Comparison of ENCODE assay signal across 29 cellular contexts in the genomic region with DNA sequence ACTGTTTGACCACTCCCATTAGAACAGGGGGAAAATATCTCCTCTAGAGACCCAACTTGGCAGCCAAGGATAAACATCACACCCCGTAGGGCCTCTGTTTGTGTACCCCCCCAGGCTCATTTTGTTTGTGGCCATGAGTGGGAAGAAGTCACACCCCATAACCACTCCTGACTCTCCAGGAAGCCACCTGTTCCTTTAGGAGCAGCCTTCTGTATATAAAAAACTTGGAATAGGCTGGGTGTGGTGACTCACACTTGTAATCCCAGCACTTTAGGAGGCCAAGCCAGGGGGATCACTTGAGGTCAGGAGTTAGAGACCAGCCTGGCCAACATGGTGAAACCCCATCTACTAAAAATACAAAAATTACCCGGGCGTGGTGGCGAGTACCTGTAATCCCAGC. TPM values are rescaled to one million over a fixed set of nuclear protein-coding genes. Genes with fewer than 3 reads are reported as not detected.
A peak's percentile ranks its signal among the peaks of the same experiment; 100 is the strongest.
DNase-seq lines count a peak whose midpoint lies in the region; ATAC-seq and TF ChIP-seq lines count a peak whose summit lies in the region.
"Had no signal": no experiment of that assay in that cellular context is flagged by ENCODE, and none has a peak within 500 bp of the region (broad histone marks: within the 10 kb centered on the region; RNA-seq: fewer than 3 reads in every experiment).

No MANE protein-coding gene starts in this region.

- H2BK15ac ChIP-seq in mesenchymal stem cell (ENCODE audit: low read depth, poor library complexity, severe bottlenecking), result no peak overlapping the region

- 85% methylated on average over 4 of the region's 4 CpGs for WGBS in mesenchymal stem cell

- ATAC-seq in stimulated activated memory B cell treated with anti-CD40 and anti-IgM and Interleukin-4, amounts not matched to agents 10 μg/mL and 1 μg/mL and 100 μg/mL, for 72 hours, result no peak

- no peak overlapping the region for H3K4ac ChIP-seq in mesenchymal stem cell (ENCODE audit: low read depth in 1 of 2, low read length in 2 of 2)

- DNase-seq in ELR (ENCODE audit: low read depth) (peak; percentile 29), NCI-H2029 (lab: John Stamatoyannopoulos, UW) (peak; percentile 87), fibroblast of mammary gland (ENCODE audit: low read depth) (peak; percentile 48), renal cortical epithelial cell (ENCODE audit: low read depth) (peak; percentile 64), WERI-Rb-1 (no peak), left ventricle myocardium inferior (no peak), mesenchymal stem cell (no peak)
- DNase-seq: ACHN; activated CD4-positive, alpha-beta T cell treated with anti-CD3 and anti-CD28 coated beads, Interleukin-2, amount 50 U/mL, for 48 hours; activated CD8-positive, alpha-beta memory T cell treated with anti-CD3 and anti-CD28 coated beads, Interleukin-2, amount 50 U/mL, for 48 hours; dorsolateral prefrontal cortex; midbrain; NCI-H1092 treated with DMSO at 0.1 percent for 48 hours; NCI-H2081; NCI-H345; NCI-H774; ovary; SHP77; SW 1271; T1000; upper lobe of right lung had no signal

- no peak overlapping the region for H3K27ac Mint-ChIP-seq in stimulated activated memory B cell treated with anti-CD40 and anti-IgM and Interleukin-4, amounts not matched to agents 10 μg/mL and 1 μg/mL and 100 μg/mL, for 72 hours
- H3K27ac Mint-ChIP-seq: activated naive CD8-positive, alpha-beta T cell; activated T-helper 2 cell treated with anti-CD3 and anti-CD28 coated beads, Interferon-gamma antibody, Interleukin-2, Interleukin-4, amounts not matched to agents 10 μg/mL and 5 μg/mL and 100 μg/mL, durations not matched to agents 14 hours and 24 hours and 36 hours; nephron had no signal

- intact Hi-C loops in left ventricle myocardium inferior (cut with micrococcal nuclease), result no loop called here

- no peak overlapping the region for H3K23ac ChIP-seq in mesenchymal stem cell (ENCODE audit: low read length in 2 of 2)

- H2BK120ac ChIP-seq in mesenchymal stem cell (ENCODE audit: low read depth, low read length), result no peak overlapping the region

- H3K4me1 Mint-ChIP-seq in stimulated activated memory B cell treated with anti-CD40 and anti-IgM and Interleukin-4, amounts not matched to agents 10 μg/mL and 1 μg/mL and 100 μg/mL, for 72 hours, result no peaks in the 10 kb centered on the region

- H3K4me1 ChIP-seq in left ventricle myocardium inferior (peaks cover 9% of the 10 kb centered on the region), mesenchymal stem cell (ENCODE audit: control insufficient read depth, insufficient read depth, low read depth, low read length) (no peaks in the 10 kb centered on the region)
- H3K4me1 ChIP-seq: upper lobe of right lung had no signal

- H3K4me3 ChIP-seq in fibroblast of mammary gland (ENCODE audit: control insufficient read depth, low read depth, low read length), result no peak overlapping the region
- H3K4me3 ChIP-seq in WERI-Rb-1 (ENCODE audit: low read depth, low read length), result no peak overlapping the region
- H3K4me3 ChIP-seq in left ventricle myocardium inferior, result no peak overlapping the region
- H3K4me3 ChIP-seq in mesenchymal stem cell (ENCODE audit: insufficient read depth in 1 of 2, low read depth in 1 of 2, low read length in 2 of 2), result no peak overlapping the region
- H3K4me3 ChIP-seq: dorsolateral prefrontal cortex, ovary, right lobe of liver, upper lobe of right lung had no signal

- H3K9ac ChIP-seq in mesenchymal stem cell (ENCODE audit: low read length), result no peak overlapping the region

- no peak overlapping the region for H3K18ac ChIP-seq in mesenchymal stem cell (ENCODE audit: low read depth in 1 of 2, low read length in 2 of 2)

- no peak overlapping the region for H2AFZ ChIP-seq in mesenchymal stem cell (ENCODE audit: low read depth, low read length)

- H4K8ac ChIP-seq in mesenchymal stem cell (ENCODE audit: low read length), result no peak overlapping the region

- no peaks in the 10 kb centered on the region for H3K79me1 ChIP-seq in mesenchymal stem cell (replicated peaks; ENCODE audit: low read length, poor library complexity, severe bottlenecking)

- H3K9me3 ChIP-seq in WERI-Rb-1 (ENCODE audit: severe bottlenecking) (no peaks in the 10 kb centered on the region), left ventricle myocardium inferior (replicated peaks) (no peaks in the 10 kb centered on the region), mesenchymal stem cell (ENCODE audit: control insufficient read depth, low read length) (no peaks in the 10 kb centered on the region)
- H3K9me3 ChIP-seq: ovary, right lobe of liver, upper lobe of right lung had no signal

- no peak overlapping the region for H2BK5ac ChIP-seq in mesenchymal stem cell (ENCODE audit: low read depth, low read length, poor library complexity, severe bottlenecking)

- no peak overlapping the region for H3K14ac ChIP-seq in mesenchymal stem cell (ENCODE audit: low read length in 2 of 2)

- no peaks in the 10 kb centered on the region for H3K36me3 Mint-ChIP-seq in stimulated activated memory B cell treated with anti-CD40 and anti-IgM and Interleukin-4, amounts not matched to agents 10 μg/mL and 1 μg/mL and 100 μg/mL, for 72 hours
- H3K36me3 Mint-ChIP-seq: activated naive CD8-positive, alpha-beta T cell had no signal

- H3K36me3 ChIP-seq in WERI-Rb-1 (no peaks in the 10 kb centered on the region), left ventricle myocardium inferior (no peaks in the 10 kb centered on the region), mesenchymal stem cell (ENCODE audit: control insufficient read depth in 1 of 2, insufficient read depth in 2 of 2, low read depth in 1 of 2, low read length in 2 of 2) (no peaks in the 10 kb centered on the region)
- H3K36me3 ChIP-seq: ovary, right lobe of liver, upper lobe of right lung had no signal

- no peaks in the 10 kb centered on the region for H3K27me3 Mint-ChIP-seq in stimulated activated memory B cell treated with anti-CD40 and anti-IgM and Interleukin-4, amounts not matched to agents 10 μg/mL and 1 μg/mL and 100 μg/mL, for 72 hours

- H2AK5ac ChIP-seq in mesenchymal stem cell (ENCODE audit: low read length, severe bottlenecking), result no peak overlapping the region

- H4K91ac ChIP-seq in mesenchymal stem cell (ENCODE audit: low read length), result no peak overlapping the region

- TF ChIP-seq CTCF in fibroblast of mammary gland (conservative IDR thresholded peaks at IDR 0.05; ENCODE audit: control insufficient read depth, insufficient read depth, low read depth, low read length), result no peak
- TF ChIP-seq CTCF in WERI-Rb-1 (IDR thresholded peaks at IDR 0.05; ENCODE audit: low read depth, low read length), result no peak
- TF ChIP-seq CTCF in left ventricle myocardium inferior (IDR thresholded peaks at IDR 0.05; ENCODE audit: borderline replicate concordance), result no peak

- no peak overlapping the region for H2BK12ac ChIP-seq in mesenchymal stem cell (ENCODE audit: low read length in 2 of 2)

- no peak overlapping the region for H3K4me2 ChIP-seq in mesenchymal stem cell (ENCODE audit: low read length, poor library complexity, severe bottlenecking)

- H3K27ac ChIP-seq in WERI-Rb-1 (no peak overlapping the region), left ventricle myocardium inferior (replicated peaks) (no peak overlapping the region), mesenchymal stem cell (ENCODE audit: low read length, poor library complexity, severe bottlenecking) (no peak overlapping the region)
- H3K27ac ChIP-seq: dorsolateral prefrontal cortex, ovary, upper lobe of right lung had no signal

- H3K27me3 ChIP-seq in WERI-Rb-1 (ENCODE audit: insufficient read depth, low read depth, severe bottlenecking), result no peaks in the 10 kb centered on the region
- H3K27me3 ChIP-seq in left ventricle myocardium inferior (ENCODE audit: low read depth), result no peaks in the 10 kb centered on the region
- H3K27me3 ChIP-seq in mesenchymal stem cell (ENCODE audit: control insufficient read depth in 1 of 2, insufficient read depth in 1 of 2, low read length in 2 of 2), result peaks cover 0 to 7% of the 10 kb centered on the region in 2 experiments
- H3K27me3 ChIP-seq: dorsolateral prefrontal cortex, ovary, right lobe of liver, upper lobe of right lung had no signal

- H3K9me3 Mint-ChIP-seq in stimulated activated memory B cell treated with anti-CD40 and anti-IgM and Interleukin-4, amounts not matched to agents 10 μg/mL and 1 μg/mL and 100 μg/mL, for 72 hours, result no peaks in the 10 kb centered on the region
- H3K9me3 Mint-ChIP-seq: activated T-helper 2 cell treated with anti-CD3 and anti-CD28 coated beads, Interferon-gamma antibody, Interleukin-2, Interleukin-4, amounts not matched to agents 10 μg/mL and 5 μg/mL and 100 μg/mL, durations not matched to agents 14 hours and 24 hours and 36 hours; nephron had no signal

- no peak overlapping the region for H3K4me3 Mint-ChIP-seq in stimulated activated memory B cell treated with anti-CD40 and anti-IgM and Interleukin-4, amounts not matched to agents 10 μg/mL and 1 μg/mL and 100 μg/mL, for 72 hours
- H3K4me3 Mint-ChIP-seq: activated naive CD8-positive, alpha-beta T cell; nephron had no signal

RNA-seq across cellular contexts. Expression of a gene that starts 28.7 kb away (rescaled TPM):
- total RNA-seq in renal cortical epithelial cell (2.8 and 5.0 TPM in 2 replicates), left ventricle myocardium inferior (1.2 TPM)
- polyA plus RNA-seq in mesenchymal stem cell (2013, experiment 1 of 2), result 18.3 TPM
- polyA plus RNA-seq in mesenchymal stem cell (2013, experiment 2 of 2), result 17.6 TPM

RNA-seq across cellular contexts. Expression of a gene that starts 58.7 kb away (rescaled TPM):
- total RNA-seq in renal cortical epithelial cell (not detected in 2 replicates), left ventricle myocardium inferior (not detected)
- polyA plus RNA-seq in mesenchymal stem cell (2013, experiment 1 of 2), result not detected
- not detected for polyA plus RNA-seq in mesenchymal stem cell (2013, experiment 2 of 2)
- total RNA-seq: activated T-helper 2 cell treated with anti-CD3 and anti-CD28 coated beads, Interferon-gamma antibody, Interleukin-2, Interleukin-4, amounts not matched to agents 10 μg/mL and 5 μg/mL and 100 μg/mL, durations not matched to agents 14 hours and 24 hours and 36 hours; H1; left lobe of liver; OCI-LY7; right lobe of liver had no signal
- polyA plus RNA-seq: H1 had no signal

Comparison
In these comparisons a context has a peak if more than half of its experiments do, and no peak if none do; other contexts are left out.
1. DNase-seq: peak in ELR (single experiment), NCI-H2029 (single experiment), fibroblast of mammary gland (single experiment) and renal cortical epithelial cell (single experiment); none in WERI-Rb-1 (single experiment), left ventricle myocardium inferior (single experiment) and mesenchymal stem cell (single experiment).